14 cellular contexts compared by ENCODE assay signal in genomic region chr20:63782051-63782471, GRCh38. TPM values are rescaled to one million over a fixed set of nuclear protein-coding genes. Genes with fewer than 3 reads are reported as not detected.
DNase-seq lines count a peak whose midpoint lies in the region.
"Had no signal": no experiment of that assay in that cellular context is flagged by ENCODE, and none has a peak within 500 bp of the region (broad histone marks: within the 10 kb centered on the region; RNA-seq: fewer than 3 reads in every experiment).

No MANE protein-coding gene starts in this region.

- POLR2A ChIA-PET in activated CD4-positive, alpha-beta memory T cell treated with anti-CD3 and anti-CD28 coated beads for 36 hours (lab: Charles Lee), result no interaction called here

- H3K27me3 ChIP-seq in effector memory CD4-positive, alpha-beta T cell (replicated peaks; ENCODE audit: control insufficient read depth, insufficient read depth, low read length, poor library complexity, severe bottlenecking), result no peaks in the 10 kb centered on the region
- H3K27me3 ChIP-seq: right atrium auricular region had no signal

- H3K27me3 Mint-ChIP-seq in activated CD4-positive, alpha-beta memory T cell treated with anti-CD3 and anti-CD28 coated beads for 36 hours, result no peaks in the 10 kb centered on the region

- CTCF ChIA-PET in activated CD4-positive, alpha-beta memory T cell treated with anti-CD3 and anti-CD28 coated beads for 36 hours (lab: Charles Lee), result interaction anchor here (0.7 to 1.4 kb wide), 3 partner anchors 74 to 195 kb away, joined by 3 to 4 read pairs (median 3); partner anchors contain the start of genes ARFRP1 and ZGPAT

- intact Hi-C loops in activated CD4-positive, alpha-beta memory T cell treated with anti-CD3 and anti-CD28 coated beads for 36 hours (cut with micrococcal nuclease), result loop anchor here (1.0 kb wide), 1 partner anchor 75 kb away; the partner anchor contains the start of gene ARFRP1

- H3K36me3 ChIP-seq in effector memory CD4-positive, alpha-beta T cell (ENCODE audit: control insufficient read depth, insufficient read depth, low read length), result no peaks in the 10 kb centered on the region
- H3K36me3 ChIP-seq: right atrium auricular region had no signal

- H3K4me1 Mint-ChIP-seq in activated CD4-positive, alpha-beta memory T cell treated with anti-CD3 and anti-CD28 coated beads for 36 hours (ENCODE audit: low read depth), result peaks cover 13% of the 10 kb centered on the region

- H3K27ac ChIP-seq in effector memory CD4-positive, alpha-beta T cell (ENCODE audit: insufficient read depth, low read length, poor library complexity, severe bottlenecking), result no peak overlapping the region
- H3K27ac ChIP-seq: GM23248, right atrium auricular region had no signal

- H3K9me3 Mint-ChIP-seq in activated CD4-positive, alpha-beta memory T cell treated with anti-CD3 and anti-CD28 coated beads for 36 hours, result no peaks in the 10 kb centered on the region

- no peak overlapping the region for H3K27ac Mint-ChIP-seq in activated CD4-positive, alpha-beta memory T cell treated with anti-CD3 and anti-CD28 coated beads for 36 hours

- no peak overlapping the region for H3K4me3 Mint-ChIP-seq in activated CD4-positive, alpha-beta memory T cell treated with anti-CD3 and anti-CD28 coated beads for 36 hours

- H3K4me3 ChIP-seq in effector memory CD4-positive, alpha-beta T cell (ENCODE audit: insufficient read depth, low read depth, low read length, poor library complexity, severe bottlenecking), result no peak overlapping the region
- H3K4me3 ChIP-seq: GM23248, right atrium auricular region had no signal

- H3K4me1 ChIP-seq in effector memory CD4-positive, alpha-beta T cell (ENCODE audit: control insufficient read depth, insufficient read depth, low read length, poor library complexity, severe bottlenecking), result peaks cover 8% of the 10 kb centered on the region

- H3K36me3 Mint-ChIP-seq in activated CD4-positive, alpha-beta memory T cell treated with anti-CD3 and anti-CD28 coated beads for 36 hours, result no peaks in the 10 kb centered on the region

- DNase-seq in activated CD8-positive, alpha-beta memory T cell treated with anti-CD3 and anti-CD28 coated beads for 1 hour (ENCODE audit: extremely low read depth in 1 of 2, low read depth in 1 of 2), result peak; percentile 13 to 30
- no peak for DNase-seq in activated CD8-positive, alpha-beta memory T cell treated with anti-CD3 and anti-CD28 coated beads, Interleukin-2, amount 50 U/mL, for 48 hours
- DNase-seq in activated CD4-positive, alpha-beta memory T cell treated with anti-CD3 and anti-CD28 coated beads for 36 hours, result peak; percentile 79
- DNase-seq in effector memory CD4-positive, alpha-beta T cell, result peak; percentile 4 to 76 (median 67)
- DNase-seq in stimulated activated naive CD4-positive, alpha-beta T cell treated with Interleukin-2 at 50 U/mL for 16 hours (lab: John Stamatoyannopoulos, UW), result peak; percentile 34
- no peak for DNase-seq in mucosa of gallbladder (ENCODE audit: low spot score)
- no peak for DNase-seq in NCI-H2196 treated with DMSO at 0.1 percent for 48 hours (lab: John Stamatoyannopoulos, UW; ENCODE audit: unreplicated experiment)
- no peak for DNase-seq in occipital lobe (lab: John Stamatoyannopoulos, UW)
- DNase-seq: aorta, GM23248, left cardiac atrium, NCI-H187, SHP77 treated with DMSO at 0.1 percent for 48 hours had no signal

- H3K9me3 ChIP-seq in effector memory CD4-positive, alpha-beta T cell (ENCODE audit: control insufficient read depth, low read length), result no peaks in the 10 kb centered on the region
- H3K9me3 ChIP-seq: right atrium auricular region had no signal

RNA-seq across cellular contexts. Expression of gene SLC2A4RG, which starts 42.5 kb away (rescaled TPM):
- total RNA-seq in activated CD4-positive, alpha-beta memory T cell treated with anti-CD3 and anti-CD28 coated beads for 36 hours, result 10 to 100 TPM; 58.9 to 59.0 TPM
- total RNA-seq in mucosa of gallbladder, result 93.6 TPM
- total RNA-seq in occipital lobe, result 2.8 TPM

RNA-seq across cellular contexts. Expression of gene LIME1, which starts 45.6 kb away (rescaled TPM):
- total RNA-seq in activated CD4-positive, alpha-beta memory T cell treated with anti-CD3 and anti-CD28 coated beads for 36 hours, result 10 to 100 TPM; 14.7 to 17.6 TPM
- total RNA-seq in mucosa of gallbladder (14.8 TPM), occipital lobe (1.7 TPM)

RNA-seq across cellular contexts. Expression of gene ZBTB46, which starts 49.0 kb away (rescaled TPM):
- 1 to 10 TPM; 4.6 to 5.5 TPM for total RNA-seq in activated CD4-positive, alpha-beta memory T cell treated with anti-CD3 and anti-CD28 coated beads for 36 hours
- total RNA-seq in mucosa of gallbladder, result 9.0 TPM
- 21.5 TPM for total RNA-seq in occipital lobe

Comparison
In these comparisons a context has a peak if more than half of its experiments do, and no peak if none do; other contexts are left out.
1. DNase-seq: peak in activated CD8-positive, alpha-beta memory T cell treated with anti-CD3 and anti-CD28 coated beads for 1 hour (2 of 2), activated CD4-positive, alpha-beta memory T cell treated with anti-CD3 and anti-CD28 coated beads for 36 hours (single experiment), effector memory CD4-positive, alpha-beta T cell (3 of 3) and stimulated activated naive CD4-positive, alpha-beta T cell treated with Interleukin-2 at 50 U/mL for 16 hours (single experiment); none in activated CD8-positive, alpha-beta memory T cell treated with anti-CD3 and anti-CD28 coated beads, Interleukin-2, amount 50 U/mL, for 48 hours (single experiment), mucosa of gallbladder (single experiment), NCI-H2196 treated with DMSO at 0.1 percent for 48 hours (single experiment) and occipital lobe (single experiment).
2. RNA of gene SLC2A4RG, which starts 42.5 kb away (total RNA-seq): 93.6 TPM in mucosa of gallbladder (single experiment) and 58.9 to 59.0 TPM in activated CD4-positive, alpha-beta memory T cell treated with anti-CD3 and anti-CD28 coated beads for 36 hours; 2.8 TPM in occipital lobe (single experiment); every median in the first group is over 10 times any median in the second.